ENCODE assay signal across 11 cellular contexts in the genomic region with DNA sequence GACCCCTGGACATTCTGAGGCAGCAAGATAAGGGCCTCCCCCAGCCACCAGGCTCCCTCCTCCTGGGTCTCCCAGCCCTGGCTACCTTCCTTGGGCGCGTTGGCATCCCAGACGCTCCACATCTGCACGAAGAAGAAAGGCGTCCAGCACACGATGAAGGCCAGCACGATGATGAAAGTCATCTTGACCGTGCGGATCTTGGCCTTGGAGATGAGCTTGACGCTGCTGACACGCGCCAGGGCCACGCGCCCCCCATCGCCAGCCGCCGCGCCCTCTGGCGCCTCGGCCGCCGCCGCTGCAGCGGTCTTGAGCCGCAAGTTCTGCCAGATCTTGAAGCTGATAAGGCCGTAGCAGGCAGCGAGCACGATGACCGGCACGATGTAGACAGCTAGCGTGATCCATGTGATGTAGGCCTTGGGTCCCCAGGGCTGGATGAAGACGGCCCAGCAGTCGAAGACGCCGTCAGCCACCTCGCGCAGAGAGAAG. TPM values are rescaled to one million over a fixed set of nuclear protein-coding genes. Genes with fewer than 3 reads are reported as not detected.
A peak's percentile ranks its signal among the peaks of the same experiment; 100 is the strongest.
DNase-seq lines count a peak whose midpoint lies in the region; ATAC-seq and TF ChIP-seq lines count a peak whose summit lies in the region.
"Had no signal": no experiment of that assay in that cellular context is flagged by ENCODE, and none has a peak within 500 bp of the region (broad histone marks: within the 10 kb centered on the region; RNA-seq: fewer than 3 reads in every experiment).

No MANE protein-coding gene starts in this region.

- no peaks in the 10 kb centered on the region for H3K27me3 ChIP-seq in GM23248 (replicated peaks; ENCODE audit: insufficient read depth)
- H3K27me3 ChIP-seq in muscle layer of duodenum (ENCODE audit: low read depth, low read length) = peaks cover 31% of the 10 kb centered on the region

- H3K4me3 Mint-ChIP-seq in T-cell = peak overlapping the region in 1 of 3 donors; percentile 19

- CTCF ChIA-PET in AG04449 (lab: Yijun Ruan, JAX) = interaction anchor here (0.7 to 10.2 kb wide), 10 partner anchors 12 to 203 kb away, joined by 3 to 70 read pairs (median 3); no protein-coding TSS in a partner anchor
- CTCF ChIA-PET in T-cell (lab: Charles Lee) = no interaction called here

- peaks cover 38% of the 10 kb centered on the region for H3F3A ChIP-seq in GM23248 (ENCODE audit: insufficient read depth)

- H3K4me1 ChIP-seq in GM23248 (ENCODE audit: insufficient read depth) (peaks cover 54% of the 10 kb centered on the region), muscle layer of duodenum (ENCODE audit: control insufficient read depth in 1 of 2, insufficient read depth in 2 of 2, low read length in 2 of 2) (peaks cover 0 to 26% of the 10 kb centered on the region in 2 donors)

- H3K27ac Mint-ChIP-seq in T-cell = no peak overlapping the region
- H3K27ac Mint-ChIP-seq: nephron had no signal

- ATAC-seq in T-cell (replicated peaks in 1 of 4) (no peak), HG03460 (IDR thresholded peaks at IDR 0.05; ENCODE audit: unreplicated experiment) (no peak), GM21723 (IDR thresholded peaks at IDR 0.05; ENCODE audit: unreplicated experiment) (no peak)

- H3K79me2 ChIP-seq in GM23248 (ENCODE audit: insufficient read depth) = peaks cover 69% of the 10 kb centered on the region

- no peaks in the 10 kb centered on the region for H3K36me3 Mint-ChIP-seq in T-cell

- POLR2A ChIA-PET in AG04449 (lab: Yijun Ruan, JAX) (interaction anchor here (0.8 to 0.9 kb wide), 2 partner anchors 85 to 124 kb away, joined by 3 to 4 read pairs; no protein-coding TSS in a partner anchor), T-cell (lab: Charles Lee) (no interaction called here)

- no peaks in the 10 kb centered on the region for H4K20me1 ChIP-seq in GM23248 (ENCODE audit: insufficient read depth)

- DNase-seq in AG04449 (ENCODE audit: low read depth, low spot score) = no peak
- DNase-seq in GM23248 = peak; percentile 45
- no peak for DNase-seq in coronary artery (ENCODE audit: low spot score)
- no peak for DNase-seq in T-cell
- no peak for DNase-seq in NCI-H82 (lab: John Stamatoyannopoulos, UW)
- DNase-seq: activated gamma-delta T cell treated with Interleukin-2 at 50 U/mL for 16 hours, uterus had no signal

- H3K36me3 ChIP-seq in GM23248 (ENCODE audit: low read depth) (peaks cover 10% of the 10 kb centered on the region; the same call in 1 of the 2 replicates), muscle layer of duodenum (ENCODE audit: control insufficient read depth in 1 of 2, insufficient read depth in 2 of 2, low read length in 2 of 2) (no peaks in the 10 kb centered on the region)
- H3K36me3 ChIP-seq: uterus had no signal

- peak overlapping the region; percentile 65 for H3K9ac ChIP-seq in GM23248

- peaks cover 39% of the 10 kb centered on the region in 2 donors for H3K27me3 Mint-ChIP-seq in T-cell

- TF ChIP-seq CTCF in AG04449 (IDR thresholded peaks at IDR 0.05; ENCODE audit: insufficient read depth, low read length, missing control alignments) (no peak), coronary artery (IDR thresholded peaks at IDR 0.05) (no peak)

- peak overlapping the region; percentile 83; the same call in 1 of the 2 replicates for H2AFZ ChIP-seq in GM23248

- H3K4me3 ChIP-seq in AG04449 (ENCODE audit: low read depth, low read length) (peak overlapping the region; percentile 78), GM23248 (peak overlapping the region; percentile 83), coronary artery (peak overlapping the region; percentile 67), muscle layer of duodenum (ENCODE audit: low read depth in 1 of 2, low read length in 2 of 2) (peak overlapping the region; percentile 21 to 58)

- H3K9me3 ChIP-seq in GM23248 (ENCODE audit: low read depth) (no peaks in the 10 kb centered on the region), muscle layer of duodenum (ENCODE audit: control insufficient read depth in 1 of 2, low read length in 2 of 2) (no peaks in the 10 kb centered on the region)
- H3K9me3 ChIP-seq: uterus had no signal

- in situ Hi-C loops in GM23248 (cut with MboI) = loop anchor here (25.0 kb wide), 1 partner anchor 545 kb away; no protein-coding TSS in a partner anchor

- H3K27ac ChIP-seq in GM23248 (no peak overlapping the region), coronary artery (no peak overlapping the region), muscle layer of duodenum (ENCODE audit: low read length) (no peak overlapping the region)
- H3K27ac ChIP-seq: uterus had no signal

- peaks cover 12 to 16% (median 15%) of the 10 kb centered on the region in 3 donors for H3K4me1 Mint-ChIP-seq in T-cell

- 41 to 45% methylated on average over 37 of the region's 37 CpGs for WGBS in GM23248 (ENCODE audit: low coverage in 1 of 2, low lambda C conversion rate in 2 of 2, missing lambda C conversion rate in 2 of 2), 2 experiments

- H3K4me2 ChIP-seq in GM23248 (ENCODE audit: unreplicated experiment) = peak overlapping the region; percentile 84

- H3K9me2 ChIP-seq in GM23248 (ENCODE audit: insufficient read depth) = no peaks in the 10 kb centered on the region

- H3K9me3 Mint-ChIP-seq in T-cell = no peaks in the 10 kb centered on the region
- H3K9me3 Mint-ChIP-seq: nephron had no signal

RNA-seq across cellular contexts. Expression of gene OXTR, which starts 2.2 kb away (rescaled TPM):
- total RNA-seq in GM23248 (2014; rRNA removed; shearing (Covaris generic)) = 269 and 340 TPM in 2 replicates
- polyA plus RNA-seq in GM23248 (2016; fragmentation: Nextera tagmentation; extraction: Ambion mirVana) = 123 and 128 TPM in 2 replicates
- total RNA-seq in T-cell = under 1 TPM; 0.10 to 0.63 (median 0.18) TPM

RNA-seq across cellular contexts. Expression of gene CAV3, which starts 33.6 kb away (rescaled TPM):
- not detected in 2 replicates for total RNA-seq in GM23248 (2014; rRNA removed; shearing (Covaris generic))
- 0.15 TPM in 1 of 2 replicates, not detected in the other for polyA plus RNA-seq in GM23248 (2016; fragmentation: Nextera tagmentation; extraction: Ambion mirVana)
- not detected for total RNA-seq in T-cell
- total RNA-seq: uterus had no signal

Comparison
In these comparisons a context has a peak if more than half of its experiments do, and no peak if none do; other contexts are left out.
1. RNA of gene OXTR, which starts 2.2 kb away (total RNA-seq): 269 to 340 TPM in GM23248; 0.10 to 0.63 TPM in T-cell; every median in the first group is over 100 times any median in the second.
2. Peak in every context shown above with its lines, with median percentiles within 50 percentile points of each other: H3K4me3 ChIP-seq.